12 cellular contexts compared by ENCODE assay signal in genomic region chr11:65526744-65527143, GRCh38. TPM values are rescaled to one million over a fixed set of nuclear protein-coding genes. Genes with fewer than 3 reads are reported as not detected.
DNase-seq lines count a peak whose midpoint lies in the region; ATAC-seq and TF ChIP-seq lines count a peak whose summit lies in the region.
"Had no signal": no experiment of that assay in that cellular context is flagged by ENCODE, and none has a peak within 500 bp of the region (broad histone marks: within the 10 kb centered on the region; RNA-seq: fewer than 3 reads in every experiment).

No MANE protein-coding gene starts in this region.

- CTCF ChIA-PET in RWPE1 (lab: Yijun Ruan, JAX), result no interaction called here

- no peak for TF ChIP-seq CTCF in RWPE1 (conservative IDR thresholded peaks at IDR 0.05; ENCODE audit: low read depth)
- TF ChIP-seq CTCF in fibroblast of the aortic adventitia (IDR thresholded peaks at IDR 0.05; ENCODE audit: insufficient read depth, low read length), result no peak

- no peak for DNase-seq in activated T-cell treated with anti-CD3 and anti-CD28 coated beads, Interleukin-2, amount 50 U/mL, for 4 hours
- DNase-seq in activated T-cell treated with anti-CD3 and anti-CD28 coated beads, Interleukin-2, amount 50 U/mL, for 1 hour, result no peak
- DNase-seq in RWPE1 (ENCODE audit: low spot score), result no peak
- DNase-seq in fibroblast of the aortic adventitia (ENCODE audit: low read depth), result no peak
- DNase-seq in stimulated activated effector memory CD8-positive, alpha-beta T cell treated with anti-CD3 and anti-CD28 coated beads, Interleukin-12 subunit alpha, Interleukin-12 subunit beta, amount 100 ng/mL, for 72 hours (ENCODE audit: low spot score in 2 of 2), result no peak
- DNase-seq in DMS79 (lab: John Stamatoyannopoulos, UW), result no peak
- DNase-seq: caudate nucleus, erythroblast, transverse colon had no signal

- H3K36me3 Mint-ChIP-seq in activated T-cell treated with anti-CD3 and anti-CD28 coated beads, Interleukin-2, amount 50 U/mL, for 4 hours (ENCODE audit: insufficient read depth), result peaks cover 14% of the 10 kb centered on the region
- H3K36me3 Mint-ChIP-seq in stimulated activated effector memory CD8-positive, alpha-beta T cell treated with anti-CD3 and anti-CD28 coated beads, Interleukin-12 subunit alpha, Interleukin-12 subunit beta, amount 100 ng/mL, for 72 hours, result peaks cover 43% of the 10 kb centered on the region

- peak overlapping the region; percentile 26 for H3K27ac Mint-ChIP-seq in stimulated activated effector memory CD8-positive, alpha-beta T cell treated with anti-CD3 and anti-CD28 coated beads, Interleukin-12 subunit alpha, Interleukin-12 subunit beta, amount 100 ng/mL, for 72 hours

- H3K4me3 Mint-ChIP-seq in activated T-cell treated with anti-CD3 and anti-CD28 coated beads, Interleukin-2, amount 50 U/mL, for 4 hours, result peak overlapping the region; percentile 86
- H3K4me3 Mint-ChIP-seq in stimulated activated effector memory CD8-positive, alpha-beta T cell treated with anti-CD3 and anti-CD28 coated beads, Interleukin-12 subunit alpha, Interleukin-12 subunit beta, amount 100 ng/mL, for 72 hours, result peak overlapping the region; percentile 84

- POLR2A ChIA-PET in RWPE1 (lab: Yijun Ruan, JAX; ENCODE audit: low non-redundant PET), result no interaction called here

- H3K27ac ChIP-seq in RWPE1, result peak overlapping the region; percentile 77
- H3K27ac ChIP-seq: right lobe of liver had no signal

- peak overlapping the region; percentile 95 for H3K4me3 ChIP-seq in fibroblast of the aortic adventitia (ENCODE audit: low read depth, low read length)
- H3K4me3 ChIP-seq: right lobe of liver had no signal

- no peaks in the 10 kb centered on the region for H3K27me3 Mint-ChIP-seq in activated T-cell treated with anti-CD3 and anti-CD28 coated beads, Interleukin-2, amount 50 U/mL, for 4 hours (ENCODE audit: low read depth)

- no peaks in the 10 kb centered on the region for H3K9me3 Mint-ChIP-seq in activated T-cell treated with anti-CD3 and anti-CD28 coated beads, Interleukin-2, amount 50 U/mL, for 4 hours
- no peaks in the 10 kb centered on the region for H3K9me3 Mint-ChIP-seq in stimulated activated effector memory CD8-positive, alpha-beta T cell treated with anti-CD3 and anti-CD28 coated beads, Interleukin-12 subunit alpha, Interleukin-12 subunit beta, amount 100 ng/mL, for 72 hours

- peaks cover 58% of the 10 kb centered on the region for H3K4me1 Mint-ChIP-seq in activated T-cell treated with anti-CD3 and anti-CD28 coated beads, Interleukin-2, amount 50 U/mL, for 4 hours (ENCODE audit: low read depth)
- H3K4me1 Mint-ChIP-seq in stimulated activated effector memory CD8-positive, alpha-beta T cell treated with anti-CD3 and anti-CD28 coated beads, Interleukin-12 subunit alpha, Interleukin-12 subunit beta, amount 100 ng/mL, for 72 hours, result peaks cover 46% of the 10 kb centered on the region

- ATAC-seq in activated T-cell treated with anti-CD3 and anti-CD28 coated beads, Interleukin-2, amount 50 U/mL, for 4 hours, result no peak
- no peak for ATAC-seq in stimulated activated effector memory CD8-positive, alpha-beta T cell treated with anti-CD3 and anti-CD28 coated beads, Interleukin-12 subunit alpha, Interleukin-12 subunit beta, amount 100 ng/mL, for 72 hours
- ATAC-seq in GM21390 (IDR thresholded peaks at IDR 0.05; ENCODE audit: unreplicated experiment) (no peak), GM18873 (IDR thresholded peaks at IDR 0.05; ENCODE audit: low FRiP score, unreplicated experiment) (no peak)
- ATAC-seq: right lobe of liver had no signal

RNA-seq across cellular contexts. Expression of gene SCYL1, which starts 1.9 kb away (rescaled TPM):
- total RNA-seq in activated T-cell treated with anti-CD3 and anti-CD28 coated beads, Interleukin-2, amount 50 U/mL, for 4 hours, result 10 to 100 TPM; 87.6 to 94.6 (median 94.3) TPM
- total RNA-seq in fibroblast of the aortic adventitia (ENCODE audit: low replicate concordance), result 32.1 and 76.8 TPM in 2 replicates

RNA-seq across cellular contexts. Expression of gene MALAT1, which starts 27.9 kb away (rescaled TPM):
- 1,000 to 10,000 TPM; 3,100 to 4,455 (median 3,753) TPM for total RNA-seq in activated T-cell treated with anti-CD3 and anti-CD28 coated beads, Interleukin-2, amount 50 U/mL, for 4 hours
- total RNA-seq in fibroblast of the aortic adventitia (ENCODE audit: low replicate concordance), result 10,787 and 27,374 TPM in 2 replicates

RNA-seq across cellular contexts. Expression of gene LTBP3, which starts 31.4 kb away (rescaled TPM):
- 10 to 100 TPM; 33.1 to 40.8 (median 40.1) TPM for total RNA-seq in activated T-cell treated with anti-CD3 and anti-CD28 coated beads, Interleukin-2, amount 50 U/mL, for 4 hours
- 47.3 and 147 TPM in 2 replicates for total RNA-seq in fibroblast of the aortic adventitia (ENCODE audit: low replicate concordance)

RNA-seq across cellular contexts. Expression of gene ZNRD2, which starts 43.5 kb away (rescaled TPM):
- 100 to 1,000 TPM; 120 to 148 (median 136) TPM for total RNA-seq in activated T-cell treated with anti-CD3 and anti-CD28 coated beads, Interleukin-2, amount 50 U/mL, for 4 hours
- total RNA-seq in fibroblast of the aortic adventitia (ENCODE audit: low replicate concordance), result 27.2 and 48.0 TPM in 2 replicates

RNA-seq across cellular contexts. Expression of gene FAM89B, which starts 45.6 kb away (rescaled TPM):
- 10 to 100 TPM; 27.4 to 32.0 (median 28.6) TPM for total RNA-seq in activated T-cell treated with anti-CD3 and anti-CD28 coated beads, Interleukin-2, amount 50 U/mL, for 4 hours
- total RNA-seq in fibroblast of the aortic adventitia (ENCODE audit: low replicate concordance), result 5.6 and 21.6 TPM in 2 replicates
